ENCODE assay signal across 21 cellular contexts in genomic region chr1:159883134-159883533, GRCh38. TPM values are rescaled to one million over a fixed set of nuclear protein-coding genes. Genes with fewer than 3 reads are reported as not detected.
DNase-seq lines count a peak whose midpoint lies in the region; ATAC-seq, FAIRE-seq and TF ChIP-seq lines count a peak whose summit lies in the region.
"Had no signal": no experiment of that assay in that cellular context is flagged by ENCODE, and none has a peak within 500 bp of the region (broad histone marks: within the 10 kb centered on the region; RNA-seq: fewer than 3 reads in every experiment).

No MANE protein-coding gene starts in this region.

- CTCF ChIA-PET in PC-3 (lab: Charles Lee) (interaction anchor here (0.6 kb wide), 1 partner anchor 107 kb away, joined by 3 read pairs; no protein-coding TSS in a partner anchor), GM12878 (lab: Yijun Ruan, JAX) (no interaction called here)

- H3K27me3 ChIP-seq in ACC112 (ENCODE audit: insufficient read depth, low read length) (no peaks in the 10 kb centered on the region), PC-3 (ENCODE audit: low read length) (no peaks in the 10 kb centered on the region), GM12878 (replicated peaks in 1 of 2; ENCODE audit: control insufficient read depth in 2 of 2, insufficient read depth in 2 of 2, low read length in 1 of 2) (no peaks in the 10 kb centered on the region)
- H3K27me3 ChIP-seq: BE2C had no signal

- H3K4me3 ChIP-seq in ACC112 (ENCODE audit: low read depth, low read length) (no peak overlapping the region), PC-3 (ENCODE audit: low read length) (no peak overlapping the region), GM12878 (no peak overlapping the region)
- H3K4me3 ChIP-seq: GM23338 had no signal

- no peaks in the 10 kb centered on the region for H3K27me3 Mint-ChIP-seq in stimulated activated memory B cell treated with anti-CD40 and anti-IgM and Interleukin-4, amounts not matched to agents 10 μg/mL and 1 μg/mL and 100 μg/mL, for 72 hours
- H3K27me3 Mint-ChIP-seq: CD4-positive, CD25-positive, alpha-beta regulatory T cell; IgD-negative memory B cell had no signal

- no peak for FAIRE-seq in GM12878 (lab: Jason Lieb, UNC)
- FAIRE-seq: D721Med, G401.6, GM12892, GM18507, H54, HTR-8/SVneo had no signal

- RAD21 ChIA-PET in GM12878 (lab: Charles Lee; ENCODE audit: unreplicated experiment), result interaction anchor here (1.2 kb wide), 1 partner anchor 125 kb away, joined by 4 read pairs; no protein-coding TSS in a partner anchor

- H3K36me3 Mint-ChIP-seq in stimulated activated memory B cell treated with anti-CD40 and anti-IgM and Interleukin-4, amounts not matched to agents 10 μg/mL and 1 μg/mL and 100 μg/mL, for 72 hours, result peaks cover 6% of the 10 kb centered on the region
- H3K36me3 Mint-ChIP-seq: CD4-positive, CD25-positive, alpha-beta regulatory T cell had no signal

- no peak for TF ChIP-seq RAD21 in GM12878 (IDR thresholded peaks at IDR 0.05; ENCODE audit: insufficient read depth, low read depth, low read length)

- ATAC-seq in PC-3 (no peak), GM12878 (no peak), GM18907 (IDR thresholded peaks at IDR 0.05; ENCODE audit: unreplicated experiment) (no peak)
- ATAC-seq in stimulated activated memory B cell treated with anti-CD40 and anti-IgM and Interleukin-4, amounts not matched to agents 10 μg/mL and 1 μg/mL and 100 μg/mL, for 72 hours, result no peak
- ATAC-seq: GM23338 had no signal

- WGBS in GM12878 (ENCODE audit: insufficient coverage, insufficient replicate concordance, low lambda C conversion rate, missing lambda C conversion rate), result 52% methylated on average over 4 of the region's 4 CpGs

- no peak for TF ChIP-seq POLR2A in GM12878 (IDR thresholded peaks at IDR 0.05; ENCODE audit: low read depth, low read length)

- H4K20me1 ChIP-seq in PC-3 (ENCODE audit: low read length) (no peaks in the 10 kb centered on the region), GM12878 (ENCODE audit: control insufficient read depth, insufficient read depth) (no peaks in the 10 kb centered on the region)

- DNase-seq in PC-3, result no peak
- no peak for DNase-seq in GM12878 (ENCODE audit: low read depth, low spot score)
- DNase-seq in nucleus accumbens (lab: John Stamatoyannopoulos, UW), result no peak
- no peak for DNase-seq in stimulated activated CD4-positive, alpha-beta T cell treated with anti-CD3 and anti-CD28 coated beads, Interleukin-4, amount 100 ng/mL, for 24 hours
- DNase-seq: 8988T; ACHN; BE2C; C1 segment of cervical spinal cord; Caco-2; CD4-positive, CD25-positive, alpha-beta regulatory T cell had no signal

- H2AFZ ChIP-seq in ACC112 (ENCODE audit: low read length, unreplicated experiment), result no peak overlapping the region
- H2AFZ ChIP-seq in PC-3 (ENCODE audit: low read length), result no peak overlapping the region
- H2AFZ ChIP-seq in GM12878 (ENCODE audit: control insufficient read depth, low read depth, low read length), result no peak overlapping the region
- H2AFZ ChIP-seq: GM23338 had no signal

- TF ChIP-seq EP300 in GM12878 (IDR thresholded peaks at IDR 0.05; ENCODE audit: borderline replicate concordance in 1 of 2, control insufficient read depth in 1 of 2, low read depth in 2 of 2, low read length in 2 of 2), result no peak

- H3K4me1 ChIP-seq in ACC112 (ENCODE audit: control insufficient read depth, insufficient read depth, low read length, unreplicated experiment) (peaks cover 43% of the 10 kb centered on the region), PC-3 (ENCODE audit: insufficient read depth, low read length) (peaks cover 54% of the 10 kb centered on the region), GM12878 (ENCODE audit: control insufficient read depth, insufficient read depth, low read length) (peaks cover 4% of the 10 kb centered on the region; the same call in 1 of the 2 replicates)
- H3K4me1 ChIP-seq: Caco-2 had no signal

- no peaks in the 10 kb centered on the region for H3K4me1 Mint-ChIP-seq in stimulated activated memory B cell treated with anti-CD40 and anti-IgM and Interleukin-4, amounts not matched to agents 10 μg/mL and 1 μg/mL and 100 μg/mL, for 72 hours
- H3K4me1 Mint-ChIP-seq: CD4-positive, CD25-positive, alpha-beta regulatory T cell; GM23338 had no signal

- no peak overlapping the region for H3K4me3 Mint-ChIP-seq in stimulated activated memory B cell treated with anti-CD40 and anti-IgM and Interleukin-4, amounts not matched to agents 10 μg/mL and 1 μg/mL and 100 μg/mL, for 72 hours
- H3K4me3 Mint-ChIP-seq: CD4-positive, CD25-positive, alpha-beta regulatory T cell; GM23338; IgD-negative memory B cell had no signal

- H3K36me3 ChIP-seq in ACC112 (ENCODE audit: insufficient read depth, low read length) (no peaks in the 10 kb centered on the region), PC-3 (ENCODE audit: low read depth, low read length) (no peaks in the 10 kb centered on the region), GM12878 (ENCODE audit: control insufficient read depth in 2 of 2, insufficient read depth in 2 of 2, low read length in 1 of 2) (no peaks in the 10 kb centered on the region)
- H3K36me3 ChIP-seq: BE2C had no signal

- H3K9ac ChIP-seq in PC-3 (ENCODE audit: low read length) (peak overlapping the region; percentile 84), GM12878 (ENCODE audit: control insufficient read depth, insufficient read depth, low read length) (no peak overlapping the region)

- TF ChIP-seq CTCF in PC-3 (conservative IDR thresholded peaks at IDR 0.05; ENCODE audit: low read depth, low read length) (no peak), GM12878 (IDR thresholded peaks at IDR 0.05 in 2 of 3, conservative IDR thresholded peaks at IDR 0.05 in 1 of 3; ENCODE audit: control insufficient read depth in 2 of 3, extremely low read depth in 1 of 3, insufficient read depth in 1 of 3, low read depth in 3 of 3, low read length in 3 of 3) (no peak)

- peaks cover 11% of the 10 kb centered on the region for H3F3A ChIP-seq in PC-3 (ENCODE audit: low read length, unreplicated experiment)

- BruUV-seq in PC-3 (replicated peaks; lab: Mats Ljungman, UMichigan) (no TSS peak), GM12878 (replicated peaks; lab: Mats Ljungman, UMichigan) (no TSS peak)

- H3K9me3 Mint-ChIP-seq in stimulated activated memory B cell treated with anti-CD40 and anti-IgM and Interleukin-4, amounts not matched to agents 10 μg/mL and 1 μg/mL and 100 μg/mL, for 72 hours, result no peaks in the 10 kb centered on the region
- H3K9me3 Mint-ChIP-seq: CD4-positive, CD25-positive, alpha-beta regulatory T cell; GM23338; IgD-negative memory B cell had no signal

- H3K4me2 ChIP-seq in PC-3 (ENCODE audit: low read length) (peak overlapping the region; percentile 75), GM12878 (ENCODE audit: control insufficient read depth, insufficient read depth) (no peak overlapping the region)
- H3K4me2 ChIP-seq: GM23338 had no signal

- H3K27ac ChIP-seq in ACC112 (ENCODE audit: low read depth, low read length), result peak overlapping the region; percentile 94
- peak overlapping the region; percentile 97 for H3K27ac ChIP-seq in PC-3 (ENCODE audit: low read length)
- H3K27ac ChIP-seq in GM12878 (ENCODE audit: control insufficient read depth, insufficient read depth), result no peak overlapping the region

- intact Hi-C loops in PC-3 (cut with micrococcal nuclease) (no loop called here), GM12878 (cut with micrococcal nuclease; ENCODE audit: unreplicated experiment) (no loop called here)

- H3K9me3 ChIP-seq in PC-3 (ENCODE audit: low read length), result no peaks in the 10 kb centered on the region
- H3K9me3 ChIP-seq in GM12878 (replicated peaks; ENCODE audit: control insufficient read depth, insufficient read depth, low read length), result no peaks in the 10 kb centered on the region
- H3K9me3 ChIP-seq: BE2C, Caco-2 had no signal

- SMC1A ChIA-PET in GM12878 (lab: Charles Lee; ENCODE audit: uncharacterized antibody, unreplicated experiment), result no interaction called here

- H3K79me2 ChIP-seq in ACC112 (ENCODE audit: control insufficient read depth, insufficient read depth, low read length, unreplicated experiment), result no peaks in the 10 kb centered on the region
- H3K79me2 ChIP-seq in PC-3 (ENCODE audit: low read length), result no peaks in the 10 kb centered on the region
- H3K79me2 ChIP-seq in GM12878 (ENCODE audit: control insufficient read depth, insufficient read depth, low read length), result no peaks in the 10 kb centered on the region

- no peak overlapping the region for H3K27ac Mint-ChIP-seq in stimulated activated memory B cell treated with anti-CD40 and anti-IgM and Interleukin-4, amounts not matched to agents 10 μg/mL and 1 μg/mL and 100 μg/mL, for 72 hours
- H3K27ac Mint-ChIP-seq: CD4-positive, CD25-positive, alpha-beta regulatory T cell; GM23338; IgD-negative memory B cell had no signal

- POLR2A ChIA-PET in PC-3 (lab: Charles Lee; ENCODE audit: unreplicated experiment), result no interaction called here
- POLR2A ChIA-PET in GM12878 (lab: Charles Lee), result no interaction called here

- in situ Hi-C loops in GM12878 (cut with MboI), result no loop called here

- H3K9me2 ChIP-seq in PC-3 (replicated peaks; ENCODE audit: low read length), result no peaks in the 10 kb centered on the region

RNA-seq across cellular contexts. Expression of gene CFAP45, which starts 16.8 kb away (rescaled TPM):
- 1.6 and 4.8 TPM in 2 replicates for total RNA-seq in PC-3 (2014; rRNA removed)
- 2.3 and 2.7 TPM in 2 replicates for total RNA-seq in GM12878 (2013; cell fraction: nucleolus; rRNA removed)
- 0.33 and 0.56 TPM in 2 replicates for total RNA-seq in GM12878 (2014; rRNA removed)
- total RNA-seq in GM12878 (2014; rRNA removed; fragmentation: Illumina TruSeq; extraction: Trizol), result 0.72 and 0.78 TPM in 2 replicates
- 0.64 and 0.93 TPM in 2 replicates for total RNA-seq in GM12878 (2021)
- polyA plus RNA-seq in GM12878 (2011; ENCODE audit: low read depth), result 1.2 TPM
- polyA plus RNA-seq in GM12878 (2011; rRNA removed), result 0.69 and 1.1 TPM in 2 replicates
- 0.28 and 0.37 TPM in 2 replicates for polyA plus RNA-seq in GM12878 (2011; cell fraction: cytosol; rRNA removed)
- 1.0 and 1.5 TPM in 2 replicates for polyA plus RNA-seq in GM12878 (2011; cell fraction: nucleus; rRNA removed)
- polyA plus RNA-seq in GM12878 (2012), result 0.74 and 0.87 TPM in 2 replicates
- polyA plus RNA-seq in GM12878 (2014; fragmentation: Illumina TruSeq; extraction: Trizol), result 0.73 and 0.89 TPM in 2 replicates
- polyA plus RNA-seq in GM12878 (2014; fragmentation: Nextera tagmentation; extraction: Ambion mirVana), result under 1 TPM; 0.43 to 0.46 TPM
- 0.82 and 0.91 TPM in 2 replicates for polyA plus RNA-seq in GM12878 (2014; rRNA removed)
- polyA plus RNA-seq in GM12878 (2016; fragmentation: Nextera tagmentation; extraction: Ambion mirVana), result under 1 TPM; 0.58 to 0.91 TPM
- 0.37 and 0.72 TPM in 2 replicates for polyA minus RNA-seq in GM12878 (2011; rRNA and poly(A)+ RNA removed)
- not detected in 2 replicates for polyA minus RNA-seq in GM12878 (2011; cell fraction: cytosol; rRNA and poly(A)+ RNA removed)
- 0.24 and 0.29 TPM in 2 replicates for polyA minus RNA-seq in GM12878 (2011; cell fraction: nucleus; rRNA and poly(A)+ RNA removed)
- total RNA-seq: GM23338 had no signal

RNA-seq across cellular contexts. Expression of gene VSIG8, which starts 20.7 kb away (rescaled TPM):
- total RNA-seq in PC-3 (2014; rRNA removed), result 0.29 and 0.47 TPM in 2 replicates
- total RNA-seq in GM12878 (2013; cell fraction: nucleolus; rRNA removed), result not detected in 2 replicates
- total RNA-seq in GM12878 (2014; rRNA removed), result not detected in 2 replicates
- total RNA-seq in GM12878 (2014; rRNA removed; fragmentation: Illumina TruSeq; extraction: Trizol), result not detected in 2 replicates
- total RNA-seq in GM12878 (2021), result not detected in 2 replicates
- not detected for polyA plus RNA-seq in GM12878 (2011; ENCODE audit: low read depth)
- not detected in 2 replicates for polyA plus RNA-seq in GM12878 (2011; rRNA removed)
- polyA plus RNA-seq in GM12878 (2011; cell fraction: cytosol; rRNA removed), result not detected in 2 replicates
- 0.09 TPM in 1 of 2 replicates, not detected in the other for polyA plus RNA-seq in GM12878 (2011; cell fraction: nucleus; rRNA removed)
- polyA plus RNA-seq in GM12878 (2012), result 0.07 TPM in 1 of 2 replicates, not detected in the other
- not detected in 2 replicates for polyA plus RNA-seq in GM12878 (2014; fragmentation: Illumina TruSeq; extraction: Trizol)
- not detected for polyA plus RNA-seq in GM12878 (2014; fragmentation: Nextera tagmentation; extraction: Ambion mirVana)
- not detected in 2 replicates for polyA plus RNA-seq in GM12878 (2014; rRNA removed)
- not detected for polyA plus RNA-seq in GM12878 (2016; fragmentation: Nextera tagmentation; extraction: Ambion mirVana)
- polyA minus RNA-seq in GM12878 (2011; rRNA and poly(A)+ RNA removed), result not detected in 2 replicates
- not detected in 2 replicates for polyA minus RNA-seq in GM12878 (2011; cell fraction: cytosol; rRNA and poly(A)+ RNA removed)
- polyA minus RNA-seq in GM12878 (2011; cell fraction: nucleus; rRNA and poly(A)+ RNA removed), result not detected in 2 replicates
- total RNA-seq: Caco-2; CD4-positive, CD25-positive, alpha-beta regulatory T cell; GM23338 had no signal
- polyA plus RNA-seq: CD4-positive, CD25-positive, alpha-beta regulatory T cell; GM23338; IgD-negative memory B cell had no signal

RNA-seq across cellular contexts. Expression of gene TAGLN2, which starts 42.2 kb away (rescaled TPM):
- total RNA-seq in PC-3 (2014; rRNA removed), result 1,281 and 1,584 TPM in 2 replicates
- 69.9 and 71.0 TPM in 2 replicates for total RNA-seq in GM12878 (2013; cell fraction: nucleolus; rRNA removed)
- 345 and 363 TPM in 2 replicates for total RNA-seq in GM12878 (2014; rRNA removed)
- 152 and 155 TPM in 2 replicates for total RNA-seq in GM12878 (2014; rRNA removed; fragmentation: Illumina TruSeq; extraction: Trizol)
- total RNA-seq in GM12878 (2021), result 340 and 350 TPM in 2 replicates
- 190 TPM for polyA plus RNA-seq in GM12878 (2011; ENCODE audit: low read depth)
- 198 and 427 TPM in 2 replicates for polyA plus RNA-seq in GM12878 (2011; rRNA removed)
- polyA plus RNA-seq in GM12878 (2011; cell fraction: cytosol; rRNA removed), result 602 and 652 TPM in 2 replicates
- 280 and 331 TPM in 2 replicates for polyA plus RNA-seq in GM12878 (2011; cell fraction: nucleus; rRNA removed)
- 359 and 378 TPM in 2 replicates for polyA plus RNA-seq in GM12878 (2012)
- polyA plus RNA-seq in GM12878 (2014; fragmentation: Illumina TruSeq; extraction: Trizol), result 253 and 362 TPM in 2 replicates
- polyA plus RNA-seq in GM12878 (2014; fragmentation: Nextera tagmentation; extraction: Ambion mirVana), result 100 to 1,000 TPM; 216 to 262 TPM
- 415 and 449 TPM in 2 replicates for polyA plus RNA-seq in GM12878 (2014; rRNA removed)
- polyA plus RNA-seq in GM12878 (2016; fragmentation: Nextera tagmentation; extraction: Ambion mirVana), result 100 to 1,000 TPM; 541 to 611 TPM
- 165 and 190 TPM in 2 replicates for polyA minus RNA-seq in GM12878 (2011; rRNA and poly(A)+ RNA removed)
- 81.4 and 86.9 TPM in 2 replicates for polyA minus RNA-seq in GM12878 (2011; cell fraction: cytosol; rRNA and poly(A)+ RNA removed)
- polyA minus RNA-seq in GM12878 (2011; cell fraction: nucleus; rRNA and poly(A)+ RNA removed), result 45.7 and 64.9 TPM in 2 replicates

RNA-seq across cellular contexts. Expression of gene SLAMF8, which starts 56.5 kb away (rescaled TPM):
- total RNA-seq in PC-3 (2014; rRNA removed) (not detected in 2 replicates), GM12878 (2014; rRNA removed) (0.06 TPM in 1 of 2 replicates, not detected in the other), GM12878 (2014; rRNA removed; fragmentation: Illumina TruSeq; extraction: Trizol) (0.05 TPM in 1 of 2 replicates, not detected in the other), GM12878 (2021) (0.08 TPM in 1 of 2 replicates, not detected in the other)
- 0.61 TPM in 1 of 2 replicates, not detected in the other for total RNA-seq in GM12878 (2013; cell fraction: nucleolus; rRNA removed)
- not detected for polyA plus RNA-seq in GM12878 (2011; ENCODE audit: low read depth)
- polyA plus RNA-seq in GM12878 (2011; rRNA removed) (0.26 and 0.69 TPM in 2 replicates), GM12878 (2014; fragmentation: Illumina TruSeq; extraction: Trizol) (0.21 TPM in 1 of 2 replicates, not detected in the other), GM12878 (2014; fragmentation: Nextera tagmentation; extraction: Ambion mirVana) (under 1 TPM; 0.04 to 0.10 TPM), GM12878 (2014; rRNA removed) (0.14 and 0.26 TPM in 2 replicates), GM12878 (2016; fragmentation: Nextera tagmentation; extraction: Ambion mirVana) (under 1 TPM in 1 of 2 experiments, not detected in 1; 0.07 TPM)
- 0.66 and 0.79 TPM in 2 replicates for polyA plus RNA-seq in GM12878 (2011; cell fraction: cytosol; rRNA removed)
- 0.37 and 0.67 TPM in 2 replicates for polyA plus RNA-seq in GM12878 (2011; cell fraction: nucleus; rRNA removed)
- 0.10 TPM in 1 of 2 replicates, not detected in the other for polyA plus RNA-seq in GM12878 (2012)
- polyA minus RNA-seq in GM12878 (2011; rRNA and poly(A)+ RNA removed), result 0.15 and 0.73 TPM in 2 replicates
- not detected in 2 replicates for polyA minus RNA-seq in GM12878 (2011; cell fraction: cytosol; rRNA and poly(A)+ RNA removed)
- polyA minus RNA-seq in GM12878 (2011; cell fraction: nucleus; rRNA and poly(A)+ RNA removed), result 0.12 and 0.77 TPM in 2 replicates
- total RNA-seq: Caco-2; CD4-positive, CD25-positive, alpha-beta regulatory T cell; GM23338 had no signal
- polyA plus RNA-seq: GM23338, IgD-negative memory B cell had no signal
